In the genomic region with DNA sequence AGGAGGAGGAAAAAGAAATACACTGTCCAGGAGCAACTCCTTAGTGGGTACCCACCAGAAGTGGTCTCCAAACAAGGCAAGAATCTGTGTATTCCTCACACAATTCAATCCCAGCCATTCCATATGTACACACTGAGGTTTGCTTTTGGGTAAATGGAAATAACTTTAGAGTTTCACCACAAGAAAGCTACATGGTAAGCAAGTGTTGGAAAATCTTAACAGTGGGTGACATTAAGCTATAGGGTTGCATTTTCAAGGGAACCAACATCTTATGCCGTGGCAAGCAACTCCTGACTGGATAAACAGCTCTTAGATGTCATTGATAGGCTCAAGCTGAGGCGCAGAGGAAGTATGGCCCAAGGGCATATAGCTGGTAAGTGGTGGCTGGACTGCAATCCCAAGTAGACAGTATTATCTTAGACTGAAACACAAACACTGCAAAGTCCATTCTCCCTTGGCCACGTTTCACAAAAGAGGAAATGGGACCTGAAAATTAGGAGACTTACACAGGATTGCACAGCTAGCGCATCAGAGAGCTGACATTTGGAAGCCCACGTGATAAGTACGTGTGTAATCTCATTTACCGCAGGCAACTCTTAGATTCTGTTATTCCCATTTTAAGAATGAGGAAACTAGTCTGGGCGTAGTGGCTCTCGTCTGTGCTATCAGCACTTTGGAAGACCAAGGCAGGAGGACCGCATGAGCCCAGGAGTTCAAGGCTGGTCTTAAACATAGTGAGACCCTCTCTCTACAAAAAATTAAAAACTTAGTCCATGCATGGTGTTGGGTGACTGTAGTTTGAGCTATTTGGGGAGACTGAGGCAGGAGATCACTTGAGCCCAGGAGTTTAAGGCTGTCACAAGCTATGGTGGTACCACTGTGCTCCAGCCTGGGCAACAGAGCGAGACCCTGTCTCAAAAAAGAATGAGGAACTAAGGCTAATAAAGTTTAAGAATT, we compare ENCODE assay signal across 2 cellular contexts.
TF ChIP-seq lines count a peak whose summit lies in the region.

No MANE protein-coding gene starts in this region.

TF ChIP-seq in SK-N-SH, 30 proteins besides CTCF, POLR2A, EP300 and RAD21:
- TF ChIP-seq JUND (IDR thresholded peaks at IDR 0.05), result no peak
- TF ChIP-seq FOXJ3 (CRISPR knock-in tag; IDR thresholded peaks at IDR 0.05), result no peak
- no peak for TF ChIP-seq TEAD4 (IDR thresholded peaks at IDR 0.05; ENCODE audit: borderline replicate concordance, insufficient read depth)
- TF ChIP-seq, protein P1, sequence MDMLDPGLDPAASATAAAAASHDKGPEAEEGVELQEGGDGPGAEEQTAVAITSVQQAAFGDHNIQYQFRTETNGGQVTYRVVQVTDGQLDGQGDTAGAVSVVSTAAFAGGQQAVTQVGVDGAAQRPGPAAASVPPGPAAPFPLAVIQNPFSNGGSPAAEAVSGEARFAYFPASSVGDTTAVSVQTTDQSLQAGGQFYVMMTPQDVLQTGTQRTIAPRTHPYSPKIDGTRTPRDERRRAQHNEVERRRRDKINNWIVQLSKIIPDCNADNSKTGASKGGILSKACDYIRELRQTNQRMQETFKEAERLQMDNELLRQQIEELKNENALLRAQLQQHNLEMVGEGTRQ (IDR thresholded peaks at IDR 0.05; ENCODE audit: borderline replicate concordance, low read depth, low read length), result no peak
- TF ChIP-seq RXRA (IDR thresholded peaks at IDR 0.05; ENCODE audit: borderline replicate concordance, low read depth), result no peak
- TF ChIP-seq, protein P2, sequence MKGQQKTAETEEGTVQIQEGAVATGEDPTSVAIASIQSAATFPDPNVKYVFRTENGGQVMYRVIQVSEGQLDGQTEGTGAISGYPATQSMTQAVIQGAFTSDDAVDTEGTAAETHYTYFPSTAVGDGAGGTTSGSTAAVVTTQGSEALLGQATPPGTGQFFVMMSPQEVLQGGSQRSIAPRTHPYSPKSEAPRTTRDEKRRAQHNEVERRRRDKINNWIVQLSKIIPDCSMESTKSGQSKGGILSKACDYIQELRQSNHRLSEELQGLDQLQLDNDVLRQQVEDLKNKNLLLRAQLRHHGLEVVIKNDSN (IDR thresholded peaks at IDR 0.05; ENCODE audit: borderline replicate concordance, low read depth), result no peak
- TF ChIP-seq TAF1 (IDR thresholded peaks at IDR 0.05; ENCODE audit: borderline replicate concordance, low read depth, low read length), result no peak
- no peak for TF ChIP-seq YY1 (IDR thresholded peaks at IDR 0.05; ENCODE audit: low read depth)
- TF ChIP-seq, protein P3, sequence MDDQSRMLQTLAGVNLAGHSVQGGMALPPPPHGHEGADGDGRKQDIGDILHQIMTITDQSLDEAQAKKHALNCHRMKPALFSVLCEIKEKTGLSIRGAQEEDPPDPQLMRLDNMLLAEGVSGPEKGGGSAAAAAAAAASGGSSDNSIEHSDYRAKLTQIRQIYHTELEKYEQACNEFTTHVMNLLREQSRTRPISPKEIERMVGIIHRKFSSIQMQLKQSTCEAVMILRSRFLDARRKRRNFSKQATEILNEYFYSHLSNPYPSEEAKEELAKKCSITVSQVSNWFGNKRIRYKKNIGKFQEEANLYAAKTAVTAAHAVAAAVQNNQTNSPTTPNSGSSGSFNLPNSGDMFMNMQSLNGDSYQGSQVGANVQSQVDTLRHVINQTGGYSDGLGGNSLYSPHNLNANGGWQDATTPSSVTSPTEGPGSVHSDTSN (IDR thresholded peaks at IDR 0.05), result no peak
- TF ChIP-seq GABPA (IDR thresholded peaks at IDR 0.05; ENCODE audit: low read depth), result no peak
- TF ChIP-seq SIN3A (IDR thresholded peaks at IDR 0.05; ENCODE audit: borderline replicate concordance, low read depth, low read length), result no peak
- TF ChIP-seq MXI1 (IDR thresholded peaks at IDR 0.05; ENCODE audit: low read depth, low read length), result no peak
- no peak for TF ChIP-seq RCOR1 (IDR thresholded peaks at IDR 0.05; ENCODE audit: low read length)

TF ChIP-seq in SK-N-SH treated with all-trans-retinoic acid at 6 μM for 48 hours, 23 proteins besides CTCF, POLR2A, EP300 and RAD21:
- TF ChIP-seq, protein P4, sequence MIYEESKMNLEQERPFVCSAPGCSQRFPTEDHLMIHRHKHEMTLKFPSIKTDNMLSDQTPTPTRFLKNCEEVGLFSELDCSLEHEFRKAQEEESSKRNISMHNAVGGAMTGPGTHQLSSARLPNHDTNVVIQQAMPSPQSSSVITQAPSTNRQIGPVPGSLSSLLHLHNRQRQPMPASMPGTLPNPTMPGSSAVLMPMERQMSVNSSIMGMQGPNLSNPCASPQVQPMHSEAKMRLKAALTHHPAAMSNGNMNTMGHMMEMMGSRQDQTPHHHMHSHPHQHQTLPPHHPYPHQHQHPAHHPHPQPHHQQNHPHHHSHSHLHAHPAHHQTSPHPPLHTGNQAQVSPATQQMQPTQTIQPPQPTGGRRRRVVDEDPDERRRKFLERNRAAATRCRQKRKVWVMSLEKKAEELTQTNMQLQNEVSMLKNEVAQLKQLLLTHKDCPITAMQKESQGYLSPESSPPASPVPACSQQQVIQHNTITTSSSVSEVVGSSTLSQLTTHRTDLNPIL (CRISPR knock-in tag; IDR thresholded peaks at IDR 0.05; ENCODE audit: low read depth), result no peak
